Comparison of ENCODE assay signal across 36 cellular contexts in the genomic region with DNA sequence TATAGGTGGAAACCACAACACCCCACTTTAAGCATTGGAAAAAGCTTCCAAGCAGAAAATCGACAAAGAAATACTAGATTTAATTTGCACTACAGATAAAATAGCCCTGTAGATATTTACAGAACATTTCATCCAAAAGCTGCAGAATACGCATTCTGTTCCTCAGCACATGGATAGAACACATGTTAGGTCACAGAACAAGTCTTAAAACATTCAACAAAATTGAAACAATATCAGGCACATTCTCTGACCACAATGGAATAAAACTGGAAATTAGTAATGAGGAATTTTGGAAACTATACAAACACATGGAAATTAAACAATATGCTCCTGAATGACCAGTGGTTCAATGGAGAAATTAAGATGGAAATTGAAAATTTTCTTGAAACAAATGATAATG. TPM values are rescaled to one million over a fixed set of nuclear protein-coding genes. Genes with fewer than 3 reads are reported as not detected.
"Had no signal": no experiment of that assay in that cellular context is flagged by ENCODE, and none has a peak within 500 bp of the region (broad histone marks: within the 10 kb centered on the region; RNA-seq: fewer than 3 reads in every experiment).

No MANE protein-coding gene starts in this region.

- H3K27ac ChIP-seq: adrenal gland, ascending aorta, cardiac muscle cell, VCaP had no signal

- H3K4me1 ChIP-seq: adrenal gland, ascending aorta had no signal

- H3K9me3 ChIP-seq: adrenal gland, ascending aorta had no signal

- H3K36me3 ChIP-seq: adrenal gland, ascending aorta, cardiac muscle cell had no signal

- FAIRE-seq: bronchial epithelial cell, TTC549 had no signal

- ATAC-seq: activated CD8-positive, alpha-beta T cell treated with anti-CD3 and anti-CD28 coated beads for 36 hours; activated naive CD4-positive, alpha-beta T cell treated with anti-CD3 and anti-CD28 coated beads, Interleukin-2, amount 50 U/mL, for 72 hours; activated T-cell treated with anti-CD3 and anti-CD28 coated beads, Interleukin-2, amount 50 U/mL, for 4 hours; activated T-cell treated with anti-CD3 and anti-CD28 coated beads, Interleukin-2, amount 50 U/mL, for 72 hours; activated T-helper 17 cell treated with anti-CD3 and anti-CD28 coated beads, Interleukin-2, amount 50 U/mL, for 72 hours had no signal

- H3K4me3 ChIP-seq: adrenal gland, ascending aorta, cardiac muscle cell had no signal

- DNase-seq: activated B cell treated with CpG ODN at 0.5 μM for 24 hours; activated CD4-positive, alpha-beta memory T cell treated with anti-CD3 and anti-CD28 coated beads for 36 hours; activated CD4-positive, alpha-beta T cell treated with anti-CD3 and anti-CD28 coated beads for 4 hours; activated CD4-positive, alpha-beta T cell treated with anti-CD3 and anti-CD28 coated beads, Interleukin-2, amount 10 ng/mL, durations not matched to agents 24 days and 14 days; activated CD4-positive, alpha-beta T cell treated with anti-CD3 and anti-CD28 coated beads, Interleukin-2, amount 50 U/mL, for 1 hour; activated CD4-positive, alpha-beta T cell treated with anti-CD3 and anti-CD28 coated beads, Interleukin-2, amount 50 U/mL, for 4 hours; activated CD4-positive, CD25-positive, alpha-beta regulatory T cell treated with anti-CD3 and anti-CD28 coated beads, Interleukin-2, amount 50 U/mL, for 72 hours; activated CD8-positive, alpha-beta memory T cell treated with anti-CD3 and anti-CD28 coated beads, Interleukin-2, amount 50 U/mL, for 4 hours; activated CD8-positive, alpha-beta T cell treated with anti-CD3 and anti-CD28 coated beads for 36 hours; activated effector memory CD4-positive, alpha-beta T cell treated with anti-CD3 and anti-CD28 coated beads, Interleukin-2, amount 50 U/mL, for 16 hours; activated gamma-delta T cell treated with Interleukin-2 at 50 U/mL for 16 hours; activated naive CD4-positive, alpha-beta T cell; activated naive CD4-positive, alpha-beta T cell treated with anti-CD3 and anti-CD28 coated beads for 36 hours; activated naive CD4-positive, alpha-beta T cell treated with anti-CD3 and anti-CD28 coated beads, Interleukin-2, amount 50 U/mL, for 16 hours; activated naive CD8-positive, alpha-beta T cell treated with anti-CD3 and anti-CD28 coated beads for 36 hours; activated T-cell treated with anti-CD3 and anti-CD28 coated beads for 4 hours; activated T-cell treated with anti-CD3 and anti-CD28 coated beads, Interleukin-2, amount 50 U/mL, for 1 hour; activated T-cell treated with anti-CD3 and anti-CD28 coated beads, Interleukin-2, amount 50 U/mL, for 4 hours; activated T-cell treated with anti-CD3 and anti-CD28 coated beads, Interleukin-2, amount 50 U/mL, for 72 hours; adrenal gland; amniotic stem cell; anterior cingulate cortex; caudate nucleus; cerebellar nuclear complex; T-helper 1 cell; T-helper 2 cell; T-helper 9 cell had no signal

- H3K27me3 ChIP-seq: adrenal gland, ascending aorta, cardiac muscle cell had no signal

RNA-seq across cellular contexts. Expression of a gene that starts 27.8 kb away (rescaled TPM):
- total RNA-seq: activated B cell treated with CpG ODN at 0.5 μM for 24 hours; activated CD4-positive, alpha-beta memory T cell treated with anti-CD3 and anti-CD28 coated beads for 36 hours; activated CD4-positive, alpha-beta T cell treated with anti-CD3 and anti-CD28 coated beads, Interleukin-2, amount 10 ng/mL, durations not matched to agents 24 days and 14 days; activated CD8-positive, alpha-beta memory T cell treated with anti-CD3 and anti-CD28 coated beads for 36 hours; activated naive CD4-positive, alpha-beta T cell treated with anti-CD3 and anti-CD28 coated beads for 36 hours; activated naive CD4-positive, alpha-beta T cell treated with anti-CD3 and anti-CD28 coated beads, Interleukin-2, amount 50 U/mL, for 72 hours; activated naive CD8-positive, alpha-beta T cell treated with anti-CD3 and anti-CD28 coated beads for 36 hours; activated T-cell treated with anti-CD3 and anti-CD28 coated beads, Interleukin-2, amount 50 U/mL, for 4 hours; activated T-helper 1 cell treated with anti-CD3 and anti-CD28 coated beads, Interleukin-12 subunit alpha, Interleukin-12 subunit beta, Interleukin-2, Interleukin-4 antibody, amounts not matched to agents 30 ng/mL and 10 ng/mL and 1 ng/mL, durations not matched to agents 14 hours and 24 hours and 36 hours; adrenal gland; ascending aorta had no signal
